In the genomic region with DNA sequence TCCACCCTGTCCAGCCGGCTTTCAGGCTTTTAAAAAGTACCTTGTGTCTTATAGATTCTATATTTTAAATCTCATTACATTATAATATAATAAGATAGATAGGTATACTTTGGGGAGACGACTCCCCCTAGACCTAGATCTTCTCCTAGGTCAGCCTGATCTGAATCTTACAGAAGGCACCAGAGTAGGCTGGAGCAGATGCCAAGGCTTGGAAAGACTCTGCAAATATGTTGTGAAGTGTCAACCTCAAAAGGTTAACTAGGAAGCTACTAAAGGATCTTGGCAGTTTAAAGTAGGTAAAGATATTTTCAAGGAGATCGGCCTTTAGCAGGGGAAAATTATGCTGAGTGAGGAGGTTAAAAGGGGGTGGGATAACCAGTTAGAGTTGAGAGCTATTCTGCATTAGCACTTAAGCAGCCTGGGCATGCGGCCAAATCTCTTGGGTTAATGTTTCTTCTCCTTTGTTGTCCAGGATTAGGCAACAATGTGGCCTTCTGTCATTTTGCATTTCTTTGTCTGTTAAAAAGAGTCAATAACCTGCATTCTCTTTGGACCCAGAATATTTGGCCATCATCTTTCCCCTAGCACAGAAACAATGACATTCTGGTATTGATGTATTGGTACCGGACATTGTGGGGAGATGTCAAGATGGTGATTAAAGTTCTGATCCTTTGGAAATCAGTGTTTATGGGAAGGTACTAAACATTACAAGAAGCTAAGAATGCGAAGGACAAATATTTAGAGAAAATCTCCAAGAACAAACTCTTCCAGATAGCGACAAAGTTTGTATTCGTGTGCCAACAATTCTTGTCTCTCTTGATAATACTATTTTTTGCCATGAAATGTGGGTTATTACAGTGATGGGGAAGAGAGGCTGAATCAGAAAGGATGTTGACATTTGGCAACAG, we compare ENCODE assay signal across 1 cellular context.
TF ChIP-seq lines count a peak whose summit lies in the region.

No MANE protein-coding gene starts in this region.

TF ChIP-seq in K562, 482 proteins besides CTCF, POLR2A, EP300 and RAD21 (continued from another document):
- TF ChIP-seq ZBTB11 (CRISPR knock-in tag; IDR thresholded peaks at IDR 0.05) (0 out of 6 replicates have a peak, but pooled peaks of 1 of the 3 experiments have one; percentile 28), E2F5 (CRISPR knock-in tag; IDR thresholded peaks at IDR 0.05) (no peak), ZNF699 (CRISPR knock-in tag; IDR thresholded peaks at IDR 0.05; ENCODE audit: insufficient replicate concordance) (no peak), MAFG (tag; conservative IDR thresholded peaks at IDR 0.05) (peak; percentile 55; the same call in 1 of the 2 replicates), RB1 (IDR thresholded peaks at IDR 0.05; ENCODE audit: low read depth) (no peak), CEBPB (tag; IDR thresholded peaks at IDR 0.05) (peak; percentile 80), TBP (optimal IDR thresholded peaks at IDR 0.05; ENCODE audit: low read depth, low read length) (no peak), LCOR (CRISPR knock-in tag; IDR thresholded peaks at IDR 0.05) (no peak), ZNF316 (IDR thresholded peaks at IDR 0.05) (peak; percentile 48), FOXJ3 (CRISPR knock-in tag; IDR thresholded peaks at IDR 0.05) (no peak)
- TF ChIP-seq, protein P1, sequence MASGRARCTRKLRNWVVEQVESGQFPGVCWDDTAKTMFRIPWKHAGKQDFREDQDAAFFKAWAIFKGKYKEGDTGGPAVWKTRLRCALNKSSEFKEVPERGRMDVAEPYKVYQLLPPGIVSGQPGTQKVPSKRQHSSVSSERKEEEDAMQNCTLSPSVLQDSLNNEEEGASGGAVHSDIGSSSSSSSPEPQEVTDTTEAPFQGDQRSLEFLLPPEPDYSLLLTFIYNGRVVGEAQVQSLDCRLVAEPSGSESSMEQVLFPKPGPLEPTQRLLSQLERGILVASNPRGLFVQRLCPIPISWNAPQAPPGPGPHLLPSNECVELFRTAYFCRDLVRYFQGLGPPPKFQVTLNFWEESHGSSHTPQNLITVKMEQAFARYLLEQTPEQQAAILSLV (tag; IDR thresholded peaks at IDR 0.05) = no peak
